In the genomic region with DNA sequence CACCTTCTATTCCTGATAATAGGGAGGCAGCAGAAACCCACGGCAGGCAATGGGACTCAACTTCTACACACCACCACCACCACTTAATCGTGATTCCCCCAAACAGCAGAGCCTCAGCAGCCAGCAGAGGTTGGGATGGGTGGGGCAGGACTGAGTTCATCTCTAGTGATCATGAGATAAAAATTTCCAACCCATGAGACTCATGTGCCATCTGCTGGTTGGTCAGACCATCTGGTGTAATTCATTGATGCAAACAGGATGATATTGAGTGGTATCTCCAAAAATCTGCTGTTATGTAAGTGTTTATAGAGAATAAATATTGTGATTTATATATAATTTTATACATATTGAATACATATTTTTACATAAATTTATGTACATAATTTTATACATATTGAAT, we compare ENCODE assay signal across 9 cellular contexts. TPM values are rescaled to one million over a fixed set of nuclear protein-coding genes. Genes with fewer than 3 reads are reported as not detected.
"Had no signal": no experiment of that assay in that cellular context is flagged by ENCODE, and none has a peak within 500 bp of the region (broad histone marks: within the 10 kb centered on the region; RNA-seq: fewer than 3 reads in every experiment).

No MANE protein-coding gene starts in this region.

RNA-seq across cellular contexts. Expression of gene PRAMEF7, which starts 5.3 kb away (rescaled TPM):
- total RNA-seq: activated CD4-positive, alpha-beta memory T cell treated with anti-CD3 and anti-CD28 coated beads for 36 hours; activated CD4-positive, alpha-beta T cell treated with anti-CD3 and anti-CD28 coated beads, Interleukin-2, amount 10 ng/mL, durations not matched to agents 7 days and 5 days; activated naive CD4-positive, alpha-beta T cell treated with anti-CD3 and anti-CD28 coated beads, Interleukin-2, amount 50 U/mL, for 72 hours; activated T-cell treated with anti-CD3 and anti-CD28 coated beads, Interleukin-2, amount 50 U/mL, for 4 hours; ascending aorta; body of pancreas; PC-9; SJSA1; T-helper 17 cell had no signal

RNA-seq across cellular contexts. Expression of gene PRAMEF10, which starts 23.7 kb away (rescaled TPM):
- total RNA-seq: activated CD4-positive, alpha-beta memory T cell treated with anti-CD3 and anti-CD28 coated beads for 36 hours; activated CD4-positive, alpha-beta T cell treated with anti-CD3 and anti-CD28 coated beads, Interleukin-2, amount 10 ng/mL, durations not matched to agents 7 days and 5 days; activated naive CD4-positive, alpha-beta T cell treated with anti-CD3 and anti-CD28 coated beads, Interleukin-2, amount 50 U/mL, for 72 hours; activated T-cell treated with anti-CD3 and anti-CD28 coated beads, Interleukin-2, amount 50 U/mL, for 4 hours; ascending aorta; body of pancreas; PC-9; SJSA1; T-helper 17 cell had no signal

RNA-seq across cellular contexts. Expression of gene PRAMEF6, which starts 25.6 kb away (rescaled TPM):
- total RNA-seq: activated CD4-positive, alpha-beta memory T cell treated with anti-CD3 and anti-CD28 coated beads for 36 hours; activated CD4-positive, alpha-beta T cell treated with anti-CD3 and anti-CD28 coated beads, Interleukin-2, amount 10 ng/mL, durations not matched to agents 7 days and 5 days; activated naive CD4-positive, alpha-beta T cell treated with anti-CD3 and anti-CD28 coated beads, Interleukin-2, amount 50 U/mL, for 72 hours; activated T-cell treated with anti-CD3 and anti-CD28 coated beads, Interleukin-2, amount 50 U/mL, for 4 hours; ascending aorta; body of pancreas; PC-9; SJSA1; T-helper 17 cell had no signal

RNA-seq across cellular contexts. Expression of gene PRAMEF4, which starts 35.7 kb away (rescaled TPM):
- total RNA-seq: activated CD4-positive, alpha-beta memory T cell treated with anti-CD3 and anti-CD28 coated beads for 36 hours; activated CD4-positive, alpha-beta T cell treated with anti-CD3 and anti-CD28 coated beads, Interleukin-2, amount 10 ng/mL, durations not matched to agents 7 days and 5 days; activated naive CD4-positive, alpha-beta T cell treated with anti-CD3 and anti-CD28 coated beads, Interleukin-2, amount 50 U/mL, for 72 hours; activated T-cell treated with anti-CD3 and anti-CD28 coated beads, Interleukin-2, amount 50 U/mL, for 4 hours; ascending aorta; body of pancreas; PC-9; SJSA1; T-helper 17 cell had no signal
